Comparison of ENCODE assay signal across 19 cellular contexts in the genomic region with DNA sequence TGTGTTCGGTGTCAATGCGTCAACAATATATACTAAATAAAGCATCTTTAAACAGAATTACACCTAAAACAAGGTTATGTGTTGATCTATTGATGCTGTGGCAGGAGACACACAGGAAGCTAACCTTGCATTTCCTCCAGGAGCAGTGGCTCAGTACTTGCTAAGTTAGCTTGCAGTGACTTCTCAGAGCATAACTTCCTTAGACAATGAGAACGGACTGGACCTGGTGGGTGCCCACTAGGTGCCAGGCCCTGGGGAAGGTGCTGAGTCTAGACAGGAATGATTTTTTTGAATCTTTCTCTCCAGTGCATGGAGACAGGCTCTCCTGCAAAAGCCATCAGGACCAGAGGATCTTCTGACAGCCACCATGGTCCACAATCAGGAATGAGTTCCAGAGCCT.
DNase-seq lines count a peak whose midpoint lies in the region; ATAC-seq, FAIRE-seq and TF ChIP-seq lines count a peak whose summit lies in the region.
"Had no signal": no experiment of that assay in that cellular context is flagged by ENCODE, and none has a peak within 500 bp of the region (broad histone marks: within the 10 kb centered on the region; RNA-seq: fewer than 3 reads in every experiment).

No MANE protein-coding gene starts in this region.

- no peak overlapping the region for H2AFZ ChIP-seq in HepG2 (ENCODE audit: low read length)

- TF ChIP-seq POLR2A in HepG2 (IDR thresholded peaks at IDR 0.05; ENCODE audit: insufficient read depth in 1 of 2, low read depth in 2 of 2, low read length in 2 of 2) = no peak
- no peak for TF ChIP-seq POLR2A in right lobe of liver (IDR thresholded peaks at IDR 0.05)
- TF ChIP-seq POLR2A in upper lobe of left lung (IDR thresholded peaks at IDR 0.05) = no peak

- peaks cover 59% of the 10 kb centered on the region for H3K4me1 Mint-ChIP-seq in dendritic cell treated with granulocyte-macrophage colony-stimulating factor and Interleukin-4, amounts not matched to agents 40 ng/mL and 50 ng/mL, for 4 days (ENCODE audit: low read depth)
- H3K4me1 Mint-ChIP-seq in osteocyte (ENCODE audit: unreplicated experiment) = peaks cover 16% of the 10 kb centered on the region
- peaks cover 15% of the 10 kb centered on the region for H3K4me1 Mint-ChIP-seq in activated CD8-positive, alpha-beta T cell treated with anti-CD3 and anti-CD28 coated beads for 36 hours (ENCODE audit: low read depth)
- H3K4me1 Mint-ChIP-seq in endothelial cell (ENCODE audit: unreplicated experiment) = peaks cover 6% of the 10 kb centered on the region

- TF ChIP-seq RAD21 in HepG2 (CRISPR knock-in tag; IDR thresholded peaks at IDR 0.05) = no peak

- H3K79me2 ChIP-seq in HepG2 (ENCODE audit: insufficient read depth, low read length) = no peaks in the 10 kb centered on the region

- H3K36me3 ChIP-seq in HepG2 (replicated peaks in 1 of 2; ENCODE audit: control insufficient read depth in 1 of 2, insufficient read depth in 2 of 2, low read length in 2 of 2) (no peaks in the 10 kb centered on the region), right lobe of liver (no peaks in the 10 kb centered on the region), upper lobe of left lung (no peaks in the 10 kb centered on the region)

- H3K27me3 Mint-ChIP-seq in dendritic cell treated with granulocyte-macrophage colony-stimulating factor and Interleukin-4, amounts not matched to agents 40 ng/mL and 50 ng/mL, for 4 days = peaks cover under 1% of the 10 kb centered on the region
- H3K27me3 Mint-ChIP-seq in osteocyte (ENCODE audit: unreplicated experiment) (peaks cover 18% of the 10 kb centered on the region), endothelial cell (ENCODE audit: unreplicated experiment) (peaks cover under 1% of the 10 kb centered on the region)
- no peaks in the 10 kb centered on the region for H3K27me3 Mint-ChIP-seq in activated CD8-positive, alpha-beta T cell treated with anti-CD3 and anti-CD28 coated beads for 36 hours

- no peak overlapping the region for H3K4me2 ChIP-seq in HepG2 (ENCODE audit: low read depth, low read length)
- H3K4me2 ChIP-seq: A549 had no signal

- no peaks in the 10 kb centered on the region for H3K9me3 ChIP-seq in HepG2 (ENCODE audit: low read length)
- H3K9me3 ChIP-seq in right lobe of liver = no peaks in the 10 kb centered on the region
- H3K9me3 ChIP-seq in upper lobe of left lung = no peaks in the 10 kb centered on the region
- H3K9me3 ChIP-seq: A549, Caco-2 had no signal

- POLR2A ChIA-PET in HepG2 (lab: Yijun Ruan, JAX) = interaction anchor here (1.2 to 6.7 kb wide), 7 partner anchors 10 to 73 kb away, joined by 3 to 87 read pairs (median 6); a partner anchor contains a TSS
- POLR2A ChIA-PET in activated CD8-positive, alpha-beta T cell treated with anti-CD3 and anti-CD28 coated beads for 36 hours (lab: Charles Lee) = no interaction called here

- H3K27ac ChIP-seq in HepG2 (ENCODE audit: extremely low read length, insufficient read depth, low read length) = peak overlapping the region; percentile 36
- peak overlapping the region in 1 of 3 donors; percentile 64 for H3K27ac ChIP-seq in right lobe of liver
- H3K27ac ChIP-seq in upper lobe of left lung = peak overlapping the region in 2 of 4 donors; percentile 84 to 87
- H3K27ac ChIP-seq: A549, C4-2B had no signal

- H3K9me3 Mint-ChIP-seq in dendritic cell treated with granulocyte-macrophage colony-stimulating factor and Interleukin-4, amounts not matched to agents 40 ng/mL and 50 ng/mL, for 4 days = no peaks in the 10 kb centered on the region
- no peaks in the 10 kb centered on the region for H3K9me3 Mint-ChIP-seq in osteocyte (ENCODE audit: unreplicated experiment)
- no peaks in the 10 kb centered on the region for H3K9me3 Mint-ChIP-seq in activated CD8-positive, alpha-beta T cell treated with anti-CD3 and anti-CD28 coated beads for 36 hours
- no peaks in the 10 kb centered on the region for H3K9me3 Mint-ChIP-seq in endothelial cell (ENCODE audit: unreplicated experiment)

- intact Hi-C loops in HepG2 (cut with micrococcal nuclease; ENCODE audit: unreplicated experiment) = no loop called here
- intact Hi-C loops in right lobe of liver (cut with DNase I) = no loop called here
- intact Hi-C loops in dendritic cell treated with granulocyte-macrophage colony-stimulating factor and Interleukin-4, amounts not matched to agents 40 ng/mL and 50 ng/mL, for 4 days (cut with micrococcal nuclease) = loop anchor here (5.0 kb wide), 1 partner anchor 32 kb away; no protein-coding TSS in a partner anchor
- intact Hi-C loops in activated CD8-positive, alpha-beta T cell treated with anti-CD3 and anti-CD28 coated beads for 36 hours (cut with micrococcal nuclease) = no loop called here

- CTCF ChIA-PET in HepG2 (lab: Yijun Ruan, JAX; ENCODE audit: low intra/inter-chr PET ratio, low total read pairs) = no interaction called here
- CTCF ChIA-PET in activated CD8-positive, alpha-beta T cell treated with anti-CD3 and anti-CD28 coated beads for 36 hours (lab: Charles Lee) = interaction anchor here (1.8 kb wide), 1 partner anchor 14 kb away, joined by 5 read pairs; no protein-coding TSS in a partner anchor

- H3K4me1 ChIP-seq in HepG2 (ENCODE audit: insufficient read depth, low read length) (peaks cover 69% of the 10 kb centered on the region), right lobe of liver (peaks cover 3 to 49% (median 23%) of the 10 kb centered on the region in 4 donors), upper lobe of left lung (peaks cover 30 to 54% (median 36%) of the 10 kb centered on the region in 4 donors)

- TF ChIP-seq EP300 in HepG2 (IDR thresholded peaks at IDR 0.05; ENCODE audit: low read depth in 2 of 2, low read length in 2 of 2) (no peak), HepG2 (CRISPR knock-in tag; IDR thresholded peaks at IDR 0.05; ENCODE audit: borderline replicate concordance) (no peak), upper lobe of left lung (IDR thresholded peaks at IDR 0.05) (no peak)

- H3K27ac Mint-ChIP-seq in dendritic cell treated with granulocyte-macrophage colony-stimulating factor and Interleukin-4, amounts not matched to agents 40 ng/mL and 50 ng/mL, for 4 days = peak overlapping the region; percentile 67
- no peak overlapping the region for H3K27ac Mint-ChIP-seq in osteocyte (ENCODE audit: unreplicated experiment)
- no peak overlapping the region for H3K27ac Mint-ChIP-seq in activated CD8-positive, alpha-beta T cell treated with anti-CD3 and anti-CD28 coated beads for 36 hours
- H3K27ac Mint-ChIP-seq in endothelial cell (ENCODE audit: unreplicated experiment) = no peak overlapping the region

- no peak for TF ChIP-seq CTCF in HepG2 (CRISPR knock-in tag; IDR thresholded peaks at IDR 0.05)
- no peak for TF ChIP-seq CTCF in right lobe of liver (IDR thresholded peaks at IDR 0.05)
- TF ChIP-seq CTCF in osteocyte (IDR thresholded peaks at IDR 0.05) = no peak
- TF ChIP-seq CTCF in activated CD8-positive, alpha-beta T cell treated with anti-CD3 and anti-CD28 coated beads for 36 hours (IDR thresholded peaks at IDR 0.05) = no peak
- TF ChIP-seq CTCF in upper lobe of left lung (IDR thresholded peaks at IDR 0.05) = no peak
- no peak for TF ChIP-seq CTCF in endothelial cell (IDR thresholded peaks at IDR 0.05; ENCODE audit: unreplicated experiment)

- 95% methylated on average over 3 of the region's 3 CpGs for WGBS in HepG2 (ENCODE audit: low lambda C conversion rate)
- WGBS in right lobe of liver (ENCODE audit: insufficient coverage, low coverage, low lambda C conversion rate, missing lambda C conversion rate) = 59% methylated on average over 3 of the region's 3 CpGs
- WGBS in upper lobe of left lung, 2 donors = 87 to 93% methylated on average over 3 of the region's 3 CpGs

- ATAC-seq in HepG2 = no peak
- ATAC-seq in right lobe of liver = no peak
- ATAC-seq in activated CD8-positive, alpha-beta T cell treated with anti-CD3 and anti-CD28 coated beads for 36 hours = no peak
- ATAC-seq in upper lobe of left lung (ENCODE audit: low FRiP score in 2 of 2) = no peak
- ATAC-seq: A549, Panc1 had no signal

- H3K4me3 Mint-ChIP-seq in dendritic cell treated with granulocyte-macrophage colony-stimulating factor and Interleukin-4, amounts not matched to agents 40 ng/mL and 50 ng/mL, for 4 days = no peak overlapping the region
- H3K4me3 Mint-ChIP-seq in osteocyte (ENCODE audit: unreplicated experiment) (no peak overlapping the region), endothelial cell (ENCODE audit: unreplicated experiment) (no peak overlapping the region)
- H3K4me3 Mint-ChIP-seq in activated CD8-positive, alpha-beta T cell treated with anti-CD3 and anti-CD28 coated beads for 36 hours = no peak overlapping the region

- FAIRE-seq in HepG2 (lab: Jason Lieb, UNC) = no peak
- FAIRE-seq: A549, GM12892, H1 had no signal

- DNase-seq in HepG2 (ENCODE audit: low spot score) = no peak
- DNase-seq in right lobe of liver = no peak
- peak; percentile 54 for DNase-seq in osteocyte (ENCODE audit: extremely low spot score, unreplicated experiment)
- no peak for DNase-seq in NCI-H1417 (lab: John Stamatoyannopoulos, UW)
- DNase-seq in activated CD8-positive, alpha-beta T cell treated with anti-CD3 and anti-CD28 coated beads for 36 hours = no peak
- DNase-seq in upper lobe of left lung = no peak
- DNase-seq in endothelial cell (ENCODE audit: low spot score) = no peak
- DNase-seq: Caco-2, DMS153, NCI-H1092 treated with DMSO at 0.1 percent for 48 hours, NCI-H1694, NCI-H524 treated with DMSO at 0.1 percent for 48 hours, Right ventricle myocardium superior had no signal

- H3K4me3 ChIP-seq in HepG2 (replicated peaks in 1 of 3; ENCODE audit: insufficient read depth in 1 of 3, low read depth in 2 of 3, low read length in 3 of 3) = no peak overlapping the region
- H3K4me3 ChIP-seq in right lobe of liver = no peak overlapping the region
- no peak overlapping the region for H3K4me3 ChIP-seq in upper lobe of left lung
- H3K4me3 ChIP-seq: A549 had no signal

- no peaks in the 10 kb centered on the region for H4K20me1 ChIP-seq in HepG2 (ENCODE audit: insufficient read depth, low read length)

- no peak overlapping the region for H3K9ac ChIP-seq in HepG2 (ENCODE audit: insufficient read depth, low read depth, low read length)

- H3K27me3 ChIP-seq in HepG2 (ENCODE audit: control insufficient read depth in 1 of 2, insufficient read depth in 2 of 2, low read length in 2 of 2) (no peaks in the 10 kb centered on the region), right lobe of liver (no peaks in the 10 kb centered on the region), upper lobe of left lung (no peaks in the 10 kb centered on the region)

- H3K36me3 Mint-ChIP-seq in dendritic cell treated with granulocyte-macrophage colony-stimulating factor and Interleukin-4, amounts not matched to agents 40 ng/mL and 50 ng/mL, for 4 days (ENCODE audit: low read depth) = peaks cover 13% of the 10 kb centered on the region
- H3K36me3 Mint-ChIP-seq in osteocyte (ENCODE audit: unreplicated experiment) (no peaks in the 10 kb centered on the region), endothelial cell (ENCODE audit: low read depth, unreplicated experiment) (peaks cover 4% of the 10 kb centered on the region)
- no peaks in the 10 kb centered on the region for H3K36me3 Mint-ChIP-seq in activated CD8-positive, alpha-beta T cell treated with anti-CD3 and anti-CD28 coated beads for 36 hours (ENCODE audit: low read depth)

- no TSS peak for BruUV-seq in HepG2 (replicated peaks; lab: Mats Ljungman, UMichigan)

- in situ Hi-C loops in HepG2 (cut with HindIII; ENCODE audit: extremely low pct_ligation_motif_present, low pct_unique_long_range_greater_than_20kb) = no loop called here
